In genomic region chr7:73593207-73594045, GRCh38 we compare ENCODE assay signal across 16 cellular contexts. TPM values are rescaled to one million over a fixed set of nuclear protein-coding genes. Genes with fewer than 3 reads are reported as not detected.
DNase-seq lines count a peak whose midpoint lies in the region; ATAC-seq, FAIRE-seq and TF ChIP-seq lines count a peak whose summit lies in the region.
"Had no signal": no experiment of that assay in that cellular context is flagged by ENCODE, and none has a peak within 500 bp of the region (broad histone marks: within the 10 kb centered on the region; RNA-seq: fewer than 3 reads in every experiment).

No MANE protein-coding gene starts in this region.

- H3K27ac ChIP-seq in HCT116 (ENCODE audit: low read depth, low read length) (no peak overlapping the region), K562 (ENCODE audit: extremely low read depth, low read depth, low read length) (no peak overlapping the region), trophoblast cell (ENCODE audit: low read depth, low read length) (no peak overlapping the region)
- H3K27ac ChIP-seq: A549, PC-9 had no signal

- POLR2A ChIA-PET in HCT116 (lab: Charles Lee) (no interaction called here), K562 (lab: Yijun Ruan, JAX) (interaction anchor here (0.5 to 1.2 kb wide), 3 partner anchors 14 to 175 kb away, joined by 3 read pairs; partner anchors contain the start of gene ABHD11)

- H3K23ac ChIP-seq in trophoblast cell (ENCODE audit: low read length), result no peak overlapping the region

- no peaks in the 10 kb centered on the region for H3K79me2 ChIP-seq in HCT116 (ENCODE audit: insufficient read depth, low read length)
- no peaks in the 10 kb centered on the region for H3K79me2 ChIP-seq in K562 (ENCODE audit: control insufficient read depth, insufficient read depth, low read length)
- H3K79me2 ChIP-seq in trophoblast cell (ENCODE audit: control insufficient read depth, insufficient read depth, low read length, poor library complexity), result no peaks in the 10 kb centered on the region

- H3K4me1 ChIP-seq in HCT116 (ENCODE audit: control insufficient read depth in 1 of 2, insufficient read depth in 2 of 2, low read length in 2 of 2) (no peaks in the 10 kb centered on the region; a peak in 1 of 4 replicates), K562 (replicated peaks in 1 of 2; ENCODE audit: control insufficient read depth in 2 of 2, insufficient read depth in 2 of 2, low read length in 2 of 2) (peaks cover 0 to 23% of the 10 kb centered on the region in 2 experiments; a peak in 2 of 5 replicates), trophoblast cell (ENCODE audit: control insufficient read depth in 1 of 2, insufficient read depth in 2 of 2, low read length in 2 of 2) (no peaks in the 10 kb centered on the region)
- H3K4me1 ChIP-seq: A549 had no signal

- H3K4me1 Mint-ChIP-seq in CD14-positive monocyte, result peaks cover 31% of the 10 kb centered on the region
- H3K4me1 Mint-ChIP-seq in glutamatergic neuron (ENCODE audit: low read depth, unreplicated experiment), result peaks cover 4% of the 10 kb centered on the region

- H2AFZ ChIP-seq in HCT116 (ENCODE audit: low read depth, low read length, poor library complexity, severe bottlenecking) (no peak overlapping the region), K562 (ENCODE audit: low read depth, low read length) (no peak overlapping the region), trophoblast cell (ENCODE audit: insufficient read depth, low read length, poor library complexity) (no peak overlapping the region)
- H2AFZ ChIP-seq: PC-9 had no signal

- H4K8ac ChIP-seq in trophoblast cell (ENCODE audit: low read depth, low read length), result no peak overlapping the region

- no peak overlapping the region for H3K18ac ChIP-seq in trophoblast cell (ENCODE audit: low read length)

- CTCF ChIA-PET in HCT116 (lab: Charles Lee) (no interaction called here), K562 (lab: Yijun Ruan, JAX; ENCODE audit: low intra/inter-chr PET ratio) (interaction anchor here (0.7 kb wide), 1 partner anchor 269 kb away, joined by 3 read pairs; no protein-coding TSS in a partner anchor)

- H3K4me3 Mint-ChIP-seq in CD14-positive monocyte (peak overlapping the region in 1 of 2 donors; percentile 46), glutamatergic neuron (ENCODE audit: unreplicated experiment) (no peak overlapping the region)

- no peak overlapping the region for H2BK12ac ChIP-seq in trophoblast cell (ENCODE audit: low read length)

- no peaks in the 10 kb centered on the region for H3K9me1 ChIP-seq in K562 (ENCODE audit: control insufficient read depth, insufficient read depth, low read length)

- H4K91ac ChIP-seq in trophoblast cell (ENCODE audit: low read depth, low read length), result no peak overlapping the region

- H4K12ac ChIP-seq in trophoblast cell (ENCODE audit: low read depth, low read length), result peak overlapping the region; percentile 22

- H3K4me2 ChIP-seq in HCT116 (ENCODE audit: low read length) (no peak overlapping the region), K562 (ENCODE audit: insufficient read depth, low read length) (no peak overlapping the region), trophoblast cell (ENCODE audit: low read length) (no peak overlapping the region)
- H3K4me2 ChIP-seq: A549, PC-9 had no signal

- in situ Hi-C loops in K562 (cut with MboI), result no loop called here

- no peak for TF ChIP-seq EP300 in K562 (IDR thresholded peaks at IDR 0.05; ENCODE audit: low read length)

- H3K9me2 ChIP-seq in HCT116 (ENCODE audit: insufficient read depth), result no peaks in the 10 kb centered on the region

- intact Hi-C loops in CD14-positive monocyte (cut with micrococcal nuclease), result no loop called here
- intact Hi-C loops in HCT116 (cut with micrococcal nuclease), result no loop called here
- intact Hi-C loops in K562 (cut with micrococcal nuclease), result no loop called here

- TF ChIP-seq CTCF in CD14-positive monocyte (IDR thresholded peaks at IDR 0.05) (no peak), HCT116 (IDR thresholded peaks at IDR 0.05 in 2 of 3, conservative IDR thresholded peaks at IDR 0.05 in 1 of 3; ENCODE audit: borderline replicate concordance in 1 of 3, insufficient read depth in 1 of 3, low read depth in 2 of 3, low read length in 2 of 3) (no peak), K562 (IDR thresholded peaks at IDR 0.05 in 2 of 3, conservative IDR thresholded peaks at IDR 0.05 in 1 of 3; ENCODE audit: insufficient read depth in 2 of 3, low read depth in 1 of 3, low read length in 3 of 3) (peak in 2 of 3 experiments; percentile 22 to 31; a peak in 2 of 6 replicates), glutamatergic neuron (IDR thresholded peaks at IDR 0.05; ENCODE audit: partially characterized antibody, unreplicated experiment) (no peak)

- H3K14ac ChIP-seq in trophoblast cell (ENCODE audit: low read length), result no peak overlapping the region

- DNase-seq in CD14-positive monocyte (ENCODE audit: low spot score), result no peak
- DNase-seq in HCT116 (ENCODE audit: low read depth, low spot score), result no peak
- no peak for DNase-seq in K562 (ENCODE audit: extremely low read depth in 1 of 4, low spot score in 3 of 4)
- DNase-seq in trophoblast cell, result no peak
- DNase-seq in NCI-H2171 (lab: John Stamatoyannopoulos, UW), result no peak
- DNase-seq in NCI-H526 (lab: John Stamatoyannopoulos, UW), result no peak
- DNase-seq in glutamatergic neuron, result no peak
- no peak for DNase-seq in GM12891 (ENCODE audit: insufficient read length, low spot score)
- DNase-seq: GF-D8, HCEC 1CT, NCI-H187, NCI-H774, PC-9, Right ventricle myocardium superior had no signal

- no peaks in the 10 kb centered on the region for H3K27me3 ChIP-seq in HCT116 (ENCODE audit: insufficient read depth, low read length)
- no peaks in the 10 kb centered on the region; a peak in 1 of 5 replicates for H3K27me3 ChIP-seq in K562 (ENCODE audit: control insufficient read depth in 2 of 2, insufficient read depth in 2 of 2, low read length in 2 of 2)
- no peaks in the 10 kb centered on the region for H3K27me3 ChIP-seq in trophoblast cell (ENCODE audit: insufficient read depth, low read length)

- H3K4me3 ChIP-seq in HCT116 (replicated peaks in 1 of 2; ENCODE audit: low read depth in 1 of 2, low read length in 2 of 2) (no peak overlapping the region), K562 (no peak overlapping the region), trophoblast cell (ENCODE audit: low read depth, low read length) (no peak overlapping the region)
- H3K4me3 ChIP-seq: A549, PC-9 had no signal

- FAIRE-seq in K562 (lab: Jason Lieb, UNC) (peak; percentile 44), GM12891 (lab: Jason Lieb, UNC) (no peak)
- FAIRE-seq: A549 had no signal

- H2AK5ac ChIP-seq in trophoblast cell (ENCODE audit: low read length), result no peak overlapping the region

- no peaks in the 10 kb centered on the region for H3K9me3 ChIP-seq in HCT116 (ENCODE audit: control insufficient read depth in 1 of 2, insufficient read depth in 1 of 2, low read depth in 1 of 2, low read length in 2 of 2)
- H3K9me3 ChIP-seq in K562 (replicated peaks; ENCODE audit: control insufficient read depth, insufficient read depth, low read depth, low read length), result no peaks in the 10 kb centered on the region
- no peaks in the 10 kb centered on the region for H3K9me3 ChIP-seq in trophoblast cell (ENCODE audit: insufficient read depth, low read depth, low read length)
- H3K9me3 ChIP-seq: A549 had no signal

- H3K79me1 ChIP-seq in trophoblast cell (ENCODE audit: low read length), result no peaks in the 10 kb centered on the region

- H3K27ac Mint-ChIP-seq in CD14-positive monocyte (peak overlapping the region in 6 of 7 donors; percentile 28 to 89 (median 59)), glutamatergic neuron (ENCODE audit: unreplicated experiment) (no peak overlapping the region)

- H3K36me3 Mint-ChIP-seq in CD14-positive monocyte, result peaks cover 0 to 6% of the 10 kb centered on the region in 2 donors
- peaks cover 7% of the 10 kb centered on the region for H3K36me3 Mint-ChIP-seq in glutamatergic neuron (ENCODE audit: unreplicated experiment)

- no peak overlapping the region for H2BK120ac ChIP-seq in trophoblast cell (ENCODE audit: insufficient read depth, low read length, poor library complexity)

- no peak overlapping the region for H2BK5ac ChIP-seq in trophoblast cell (ENCODE audit: low read depth, low read length, poor library complexity)

- WGBS in K562 (ENCODE audit: insufficient coverage, low coverage, missing lambda C conversion rate), result 17% methylated on average over 14 of the region's 14 CpGs
- no CpG with 5 or more reads among the region's 14 CpGs for WGBS in trophoblast cell (ENCODE audit: extremely low coverage, insufficient coverage, insufficient read length)

- RAD21 ChIA-PET in HCT116 (lab: Charles Lee; ENCODE audit: low non-redundant PET in 1 of 2, low total read pairs in 2 of 2, uncharacterized antibody in 2 of 2, unreplicated experiment in 2 of 2), result no interaction called here

- H3K27me3 Mint-ChIP-seq in CD14-positive monocyte (ENCODE audit: low read depth in 3 of 3) (peaks cover 32 to 50% (median 41%) of the 10 kb centered on the region in 3 donors), glutamatergic neuron (ENCODE audit: unreplicated experiment) (peaks cover 10% of the 10 kb centered on the region)

- no peak overlapping the region for H3K4ac ChIP-seq in trophoblast cell (ENCODE audit: low read depth, low read length)

- TF ChIP-seq POLR2A in HCT116 (IDR thresholded peaks at IDR 0.05; ENCODE audit: borderline replicate concordance, extremely low read depth, insufficient read depth, insufficient read length), result no peak
- no peak for TF ChIP-seq POLR2A in K562 (conservative IDR thresholded peaks at IDR 0.05)
- no peak for TF ChIP-seq POLR2A in GM12891 (IDR thresholded peaks at IDR 0.05; ENCODE audit: low read depth, low read length)

- no peak overlapping the region for H3K9ac ChIP-seq in HCT116 (ENCODE audit: low read length)
- peak overlapping the region in 1 of 2 experiments; percentile 11; a peak in 2 of 4 replicates for H3K9ac ChIP-seq in K562 (ENCODE audit: insufficient read depth in 1 of 2, low read depth in 2 of 2, low read length in 2 of 2)
- no peak overlapping the region for H3K9ac ChIP-seq in trophoblast cell (ENCODE audit: low read length)

- TF ChIP-seq RAD21 in HCT116 (IDR thresholded peaks at IDR 0.05; ENCODE audit: low read depth) (no peak), K562 (CRISPR knock-in tag; conservative IDR thresholded peaks at IDR 0.05 in 1 of 2, IDR thresholded peaks at IDR 0.05 in 1 of 2) (peak in 1 of 2 experiments; percentile 33; a peak in 1 of 4 replicates)

- ATAC-seq in HCT116, result no peak; the same call in 1 of the 2 replicates
- peak; percentile 57 for ATAC-seq in K562

- BruUV-seq in HCT116 (replicated peaks; lab: Mats Ljungman, UMichigan), result TSS peak; percentile 70
- no TSS peak for BruUV-seq in K562 (replicated peaks; lab: Mats Ljungman, UMichigan)

- H4K20me1 ChIP-seq in HCT116 (ENCODE audit: insufficient read depth), result no peaks in the 10 kb centered on the region
- no peaks in the 10 kb centered on the region for H4K20me1 ChIP-seq in K562 (replicated peaks; ENCODE audit: control insufficient read depth, insufficient read depth, low read length)

- H3K9me3 Mint-ChIP-seq in CD14-positive monocyte (peaks cover 2 to 16% (median 6%) of the 10 kb centered on the region in 7 donors), glutamatergic neuron (ENCODE audit: unreplicated experiment) (peaks cover 9% of the 10 kb centered on the region)

- H3K36me3 ChIP-seq in HCT116 (ENCODE audit: control insufficient read depth in 1 of 2, insufficient read depth in 2 of 2, low read length in 2 of 2) (no peaks in the 10 kb centered on the region; a peak in 1 of 4 replicates), K562 (ENCODE audit: control insufficient read depth, insufficient read depth, low read length) (no peaks in the 10 kb centered on the region), trophoblast cell (ENCODE audit: control insufficient read depth in 1 of 2, insufficient read depth in 2 of 2, low read length in 2 of 2) (no peaks in the 10 kb centered on the region)

RNA-seq across cellular contexts. Expression of gene TBL2, which starts 15.0 kb away (rescaled TPM):
- polyA plus RNA-seq in CD14-positive monocyte (10 to 100 TPM; 26.2 to 40.1 TPM), K562 (2011; rRNA removed) (47.7 and 49.2 TPM in 2 replicates), K562 (2014; fragmentation: Illumina TruSeq; extraction: Trizol) (43.8 and 48.8 TPM in 2 replicates), K562 (2014; fragmentation: Nextera tagmentation; extraction: Ambion mirVana) (1 to 10 TPM; 2.5 to 3.0 TPM), K562 (2014; rRNA removed) (61.5 and 67.3 TPM in 2 replicates)
- total RNA-seq in HCT116 (2021; ENCODE audit: unreplicated experiment) (55.0 TPM), K562 (2014; rRNA removed) (82.1 and 123 TPM in 2 replicates), K562 (2014; rRNA removed; fragmentation: Illumina TruSeq; extraction: Trizol) (40.0 and 42.0 TPM in 2 replicates), K562 (2015; rRNA removed; fragmentation: Illumina TruSeq; extraction: Trizol) (54.1 and 60.6 TPM in 2 replicates), K562 (2021) (70.3 and 70.8 TPM in 2 replicates), glutamatergic neuron (ENCODE audit: unreplicated experiment) (23.8 TPM)
- 50.1 and 53.3 TPM in 2 replicates for polyA plus RNA-seq in HCT116 (2012)
- 126 and 292 TPM in 2 replicates for total RNA-seq in K562 (2011; cell fraction: chromatin; rRNA removed; ENCODE audit: low replicate concordance)
- 220 and 224 TPM in 2 replicates for total RNA-seq in K562 (2011; cell fraction: nucleolus; rRNA removed)
- 142 and 163 TPM in 2 replicates for total RNA-seq in K562 (2011; cell fraction: nucleoplasm; rRNA removed)
- 48.9 and 107 TPM in 2 replicates for polyA plus RNA-seq in K562 (2011; cell fraction: cytosol; rRNA removed)
- polyA plus RNA-seq in K562 (2011; cell fraction: nucleus; rRNA removed), result 45.7 and 87.5 TPM in 2 replicates
- 51.9 and 71.5 TPM in 2 replicates for polyA plus RNA-seq in K562 (2012)
- 57.4 and 92.0 TPM in 2 replicates for polyA minus RNA-seq in K562 (2011; rRNA and poly(A)+ RNA removed)
- 81.1 and 112 TPM in 2 replicates for polyA minus RNA-seq in K562 (2011; cell fraction: cytosol; rRNA and poly(A)+ RNA removed)
- polyA minus RNA-seq in K562 (2011; cell fraction: nucleus; rRNA and poly(A)+ RNA removed), result 51.6 and 57.1 TPM in 2 replicates
- polyA plus RNA-seq in trophoblast cell (2013), result 27.4 and 30.1 TPM in 2 replicates
- polyA plus RNA-seq in GM12891 (2012; ENCODE audit: low read depth, missing spikeins), result 15.2 TPM

RNA-seq across cellular contexts. Expression of gene MLXIPL, which starts 30.9 kb away (rescaled TPM):
- polyA plus RNA-seq in CD14-positive monocyte (under 1 TPM in 1 of 2 donors, not detected in 1; 0.15 TPM), K562 (2011; rRNA removed) (0.59 and 3.4 TPM in 2 replicates), K562 (2014; fragmentation: Illumina TruSeq; extraction: Trizol) (2.7 and 4.4 TPM in 2 replicates), K562 (2014; fragmentation: Nextera tagmentation; extraction: Ambion mirVana) (under 1 TPM; 0.11 to 0.17 TPM), K562 (2014; rRNA removed) (11.1 and 18.4 TPM in 2 replicates)
- total RNA-seq in HCT116 (2021; ENCODE audit: unreplicated experiment) (79.4 TPM), K562 (2014; rRNA removed) (6.0 and 8.9 TPM in 2 replicates), K562 (2014; rRNA removed; fragmentation: Illumina TruSeq; extraction: Trizol) (0.61 and 0.91 TPM in 2 replicates), K562 (2015; rRNA removed; fragmentation: Illumina TruSeq; extraction: Trizol) (1.4 and 1.7 TPM in 2 replicates), K562 (2021) (10.2 and 11.8 TPM in 2 replicates), glutamatergic neuron (ENCODE audit: unreplicated experiment) (0.86 TPM)
- polyA plus RNA-seq in HCT116 (2012), result 57.5 and 60.6 TPM in 2 replicates
- 12.6 and 32.2 TPM in 2 replicates for total RNA-seq in K562 (2011; cell fraction: chromatin; rRNA removed; ENCODE audit: low replicate concordance)
- total RNA-seq in K562 (2011; cell fraction: nucleolus; rRNA removed), result 12.8 and 16.5 TPM in 2 replicates
- total RNA-seq in K562 (2011; cell fraction: nucleoplasm; rRNA removed), result 14.2 and 15.9 TPM in 2 replicates
- 1.5 and 1.7 TPM in 2 replicates for polyA plus RNA-seq in K562 (2011; cell fraction: cytosol; rRNA removed)
- polyA plus RNA-seq in K562 (2011; cell fraction: nucleus; rRNA removed), result 22.7 and 25.6 TPM in 2 replicates
- 5.1 and 47.6 TPM in 2 replicates for polyA plus RNA-seq in K562 (2012)
- polyA minus RNA-seq in K562 (2011; rRNA and poly(A)+ RNA removed), result 0.39 and 0.69 TPM in 2 replicates
- 1.3 and 2.9 TPM in 2 replicates for polyA minus RNA-seq in K562 (2011; cell fraction: cytosol; rRNA and poly(A)+ RNA removed)
- polyA minus RNA-seq in K562 (2011; cell fraction: nucleus; rRNA and poly(A)+ RNA removed), result 6.7 and 13.7 TPM in 2 replicates
- polyA plus RNA-seq in trophoblast cell (2013), result 0.19 and 0.26 TPM in 2 replicates
- not detected for polyA plus RNA-seq in GM12891 (2012; ENCODE audit: low read depth, missing spikeins)
- total RNA-seq: HT1080 had no signal

RNA-seq across cellular contexts. Expression of gene BCL7B, which starts 35.9 kb away (rescaled TPM):
- polyA plus RNA-seq in CD14-positive monocyte (10 to 100 TPM; 68.7 to 73.8 TPM), K562 (2011; rRNA removed) (45.3 and 53.1 TPM in 2 replicates), K562 (2014; fragmentation: Illumina TruSeq; extraction: Trizol) (67.8 and 73.2 TPM in 2 replicates), K562 (2014; fragmentation: Nextera tagmentation; extraction: Ambion mirVana) (10 to 100 TPM in 1 of 2 experiments, 1 to 10 TPM in 1; 10.0 to 13.4 TPM), K562 (2014; rRNA removed) (54.4 and 70.6 TPM in 2 replicates)
- total RNA-seq in HCT116 (2021; ENCODE audit: unreplicated experiment) (50.4 TPM), K562 (2014; rRNA removed) (26.1 and 27.8 TPM in 2 replicates), K562 (2014; rRNA removed; fragmentation: Illumina TruSeq; extraction: Trizol) (21.4 and 23.0 TPM in 2 replicates), K562 (2015; rRNA removed; fragmentation: Illumina TruSeq; extraction: Trizol) (30.2 and 32.9 TPM in 2 replicates), K562 (2021) (57.5 and 59.2 TPM in 2 replicates), glutamatergic neuron (ENCODE audit: unreplicated experiment) (34.0 TPM)
- polyA plus RNA-seq in HCT116 (2012), result 48.2 and 49.4 TPM in 2 replicates
- 35.3 and 79.3 TPM in 2 replicates for total RNA-seq in K562 (2011; cell fraction: chromatin; rRNA removed; ENCODE audit: low replicate concordance)
- total RNA-seq in K562 (2011; cell fraction: nucleolus; rRNA removed), result 50.1 and 62.0 TPM in 2 replicates
- total RNA-seq in K562 (2011; cell fraction: nucleoplasm; rRNA removed), result 53.5 and 56.9 TPM in 2 replicates
- 44.7 and 90.9 TPM in 2 replicates for polyA plus RNA-seq in K562 (2011; cell fraction: cytosol; rRNA removed)
- 28.1 and 45.3 TPM in 2 replicates for polyA plus RNA-seq in K562 (2011; cell fraction: nucleus; rRNA removed)
- polyA plus RNA-seq in K562 (2012), result 66.1 and 72.9 TPM in 2 replicates
- 23.5 and 40.3 TPM in 2 replicates for polyA minus RNA-seq in K562 (2011; rRNA and poly(A)+ RNA removed)
- 27.4 and 33.3 TPM in 2 replicates for polyA minus RNA-seq in K562 (2011; cell fraction: cytosol; rRNA and poly(A)+ RNA removed)
- 13.7 and 15.9 TPM in 2 replicates for polyA minus RNA-seq in K562 (2011; cell fraction: nucleus; rRNA and poly(A)+ RNA removed)
- 38.6 and 39.3 TPM in 2 replicates for polyA plus RNA-seq in trophoblast cell (2013)
- polyA plus RNA-seq in GM12891 (2012; ENCODE audit: low read depth, missing spikeins), result 40.6 TPM

Comparison
In these comparisons a context has a peak if more than half of its experiments do, and no peak if none do; other contexts are left out.
1. CTCF ChIP-seq: peak in K562 (2 of 3); none in CD14-positive monocyte (single experiment), HCT116 (0 of 3) and glutamatergic neuron (single experiment).